2 cellular contexts compared by ENCODE assay signal in the genomic region with DNA sequence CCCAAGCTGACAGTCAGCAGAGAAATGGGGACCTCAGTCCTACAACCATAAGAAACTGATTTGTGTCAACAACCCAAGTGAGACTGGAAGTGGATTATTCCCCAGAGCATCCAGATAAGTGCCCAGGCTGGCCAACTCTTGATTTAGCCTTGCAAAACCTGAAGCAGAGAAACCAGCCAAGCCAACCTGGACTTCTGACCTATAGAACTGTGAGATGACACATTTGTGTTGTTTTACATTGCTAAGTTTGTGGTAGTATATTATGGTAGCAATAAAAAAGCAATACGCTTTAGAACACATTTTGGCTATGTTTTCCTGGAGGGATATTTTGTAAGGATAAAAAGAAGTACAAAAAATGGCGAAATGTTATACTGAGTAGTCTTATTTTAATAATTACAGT.
TF ChIP-seq lines count a peak whose summit lies in the region.

No MANE protein-coding gene starts in this region.

TF ChIP-seq in GM23338, 12 proteins besides CTCF, POLR2A, EP300 and RAD21 (continues in another document):
- no peak for TF ChIP-seq CREB1 (CRISPR knock-in tag; IDR thresholded peaks at IDR 0.05; ENCODE audit: low read depth)
- TF ChIP-seq STAT1 (IDR thresholded peaks at IDR 0.05; ENCODE audit: unreplicated experiment): no peak
- TF ChIP-seq JUNB (IDR thresholded peaks at IDR 0.05; ENCODE audit: unreplicated experiment): no peak
- TF ChIP-seq NANOG (IDR thresholded peaks at IDR 0.05; ENCODE audit: borderline replicate concordance): no peak
- no peak for TF ChIP-seq ZNF331 (CRISPR knock-in tag; IDR thresholded peaks at IDR 0.05; ENCODE audit: low read depth)
- no peak for TF ChIP-seq EZH2 (IDR thresholded peaks at IDR 0.05; ENCODE audit: low read depth, unreplicated experiment)
- TF ChIP-seq POLR2AphosphoS5 (IDR thresholded peaks at IDR 0.05; ENCODE audit: low read depth): no peak
- no peak for TF ChIP-seq ZNF462 (CRISPR knock-in tag; IDR thresholded peaks at IDR 0.05)
- TF ChIP-seq, protein P1, sequence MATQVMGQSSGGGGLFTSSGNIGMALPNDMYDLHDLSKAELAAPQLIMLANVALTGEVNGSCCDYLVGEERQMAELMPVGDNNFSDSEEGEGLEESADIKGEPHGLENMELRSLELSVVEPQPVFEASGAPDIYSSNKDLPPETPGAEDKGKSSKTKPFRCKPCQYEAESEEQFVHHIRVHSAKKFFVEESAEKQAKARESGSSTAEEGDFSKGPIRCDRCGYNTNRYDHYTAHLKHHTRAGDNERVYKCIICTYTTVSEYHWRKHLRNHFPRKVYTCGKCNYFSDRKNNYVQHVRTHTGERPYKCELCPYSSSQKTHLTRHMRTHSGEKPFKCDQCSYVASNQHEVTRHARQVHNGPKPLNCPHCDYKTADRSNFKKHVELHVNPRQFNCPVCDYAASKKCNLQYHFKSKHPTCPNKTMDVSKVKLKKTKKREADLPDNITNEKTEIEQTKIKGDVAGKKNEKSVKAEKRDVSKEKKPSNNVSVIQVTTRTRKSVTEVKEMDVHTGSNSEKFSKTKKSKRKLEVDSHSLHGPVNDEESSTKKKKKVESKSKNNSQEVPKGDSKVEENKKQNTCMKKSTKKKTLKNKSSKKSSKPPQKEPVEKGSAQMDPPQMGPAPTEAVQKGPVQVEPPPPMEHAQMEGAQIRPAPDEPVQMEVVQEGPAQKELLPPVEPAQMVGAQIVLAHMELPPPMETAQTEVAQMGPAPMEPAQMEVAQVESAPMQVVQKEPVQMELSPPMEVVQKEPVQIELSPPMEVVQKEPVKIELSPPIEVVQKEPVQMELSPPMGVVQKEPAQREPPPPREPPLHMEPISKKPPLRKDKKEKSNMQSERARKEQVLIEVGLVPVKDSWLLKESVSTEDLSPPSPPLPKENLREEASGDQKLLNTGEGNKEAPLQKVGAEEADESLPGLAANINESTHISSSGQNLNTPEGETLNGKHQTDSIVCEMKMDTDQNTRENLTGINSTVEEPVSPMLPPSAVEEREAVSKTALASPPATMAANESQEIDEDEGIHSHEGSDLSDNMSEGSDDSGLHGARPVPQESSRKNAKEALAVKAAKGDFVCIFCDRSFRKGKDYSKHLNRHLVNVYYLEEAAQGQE (IDR thresholded peaks at IDR 0.05; ENCODE audit: unreplicated experiment): no peak
- TF ChIP-seq ETS1 (IDR thresholded peaks at IDR 0.05): no peak

TF ChIP-seq in H1, 55 proteins besides CTCF, POLR2A, EP300 and RAD21:
- TF ChIP-seq SUZ12 (IDR thresholded peaks at IDR 0.05; ENCODE audit: low read length): no peak
- no peak for TF ChIP-seq ATF2 (IDR thresholded peaks at IDR 0.05; ENCODE audit: low read length)
- TF ChIP-seq SP1 (IDR thresholded peaks at IDR 0.05; ENCODE audit: low read depth, low read length): no peak
- TF ChIP-seq FOSL1 (IDR thresholded peaks at IDR 0.05; ENCODE audit: insufficient read depth, low read depth, low read length): no peak
- TF ChIP-seq SAP30 (IDR thresholded peaks at IDR 0.05; ENCODE audit: insufficient read depth, insufficient replicate concordance, low read length): no peak
- TF ChIP-seq NANOG (IDR thresholded peaks at IDR 0.05; ENCODE audit: insufficient read depth, low read depth, low read length, poor library complexity, severe bottlenecking): no peak
- TF ChIP-seq GTF2F1 (IDR thresholded peaks at IDR 0.05; ENCODE audit: borderline replicate concordance, low read depth, low read length): no peak
- no peak for TF ChIP-seq TAF1 (IDR thresholded peaks at IDR 0.05; ENCODE audit: low read depth, low read length)
- TF ChIP-seq BRCA1 (IDR thresholded peaks at IDR 0.05; ENCODE audit: low read depth, low read length): no peak
- no peak for TF ChIP-seq JUN (IDR thresholded peaks at IDR 0.05; ENCODE audit: low read depth, low read length)
- TF ChIP-seq SP4 (IDR thresholded peaks at IDR 0.05; ENCODE audit: low read length): no peak
- TF ChIP-seq RBBP5 (IDR thresholded peaks at IDR 0.05; ENCODE audit: borderline replicate concordance, low read depth, low read length): no peak
- TF ChIP-seq KDM1A (IDR thresholded peaks at IDR 0.05; ENCODE audit: borderline replicate concordance, low read length): no peak
TF ChIP-seq in H1: peak in this region for 0.
